In genomic region chr12:27014085-27014858, GRCh38 we compare ENCODE assay signal across 1 cellular context.
TF ChIP-seq lines count a peak whose summit lies in the region.

A gene with protein sequence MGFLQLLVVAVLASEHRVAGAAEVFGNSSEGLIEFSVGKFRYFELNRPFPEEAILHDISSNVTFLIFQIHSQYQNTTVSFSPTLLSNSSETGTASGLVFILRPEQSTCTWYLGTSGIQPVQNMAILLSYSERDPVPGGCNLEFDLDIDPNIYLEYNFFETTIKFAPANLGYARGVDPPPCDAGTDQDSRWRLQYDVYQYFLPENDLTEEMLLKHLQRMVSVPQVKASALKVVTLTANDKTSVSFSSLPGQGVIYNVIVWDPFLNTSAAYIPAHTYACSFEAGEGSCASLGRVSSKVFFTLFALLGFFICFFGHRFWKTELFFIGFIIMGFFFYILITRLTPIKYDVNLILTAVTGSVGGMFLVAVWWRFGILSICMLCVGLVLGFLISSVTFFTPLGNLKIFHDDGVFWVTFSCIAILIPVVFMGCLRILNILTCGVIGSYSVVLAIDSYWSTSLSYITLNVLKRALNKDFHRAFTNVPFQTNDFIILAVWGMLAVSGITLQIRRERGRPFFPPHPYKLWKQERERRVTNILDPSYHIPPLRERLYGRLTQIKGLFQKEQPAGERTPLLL (minus strand): TSS chr12:27014384. CDS start chr12:27014168, 216 bp downstream.

TF ChIP-seq in HepG2, 621 proteins besides CTCF, POLR2A, EP300 and RAD21 (continued from another document and continues in another):
- TF ChIP-seq HOXA3 (CRISPR knock-in tag; IDR thresholded peaks at IDR 0.05) (peak; percentile 90; the same call in 1 of the 2 replicates), ZNF878 (CRISPR knock-in tag; IDR thresholded peaks at IDR 0.05) (0 out of 2 replicates have a peak, but pooled peaks have one; percentile 46), ZNF225 (CRISPR knock-in tag; IDR thresholded peaks at IDR 0.05) (peak; percentile 57; the same call in 1 of the 2 replicates), ZNF446 (CRISPR knock-in tag; IDR thresholded peaks at IDR 0.05) (0 out of 2 replicates have a peak, but pooled peaks have one; percentile 27), ZNF24 (IDR thresholded peaks at IDR 0.05) (no peak), SMYD3 (CRISPR knock-in tag; IDR thresholded peaks at IDR 0.05) (0 out of 2 replicates have a peak, but pooled peaks have one; percentile 64), KMT2A (CRISPR knock-in tag; IDR thresholded peaks at IDR 0.05) (peak; percentile 86), ARNT2 (CRISPR knock-in tag; IDR thresholded peaks at IDR 0.05; ENCODE audit: low read depth) (peak; percentile 92), MYNN (CRISPR knock-in tag; IDR thresholded peaks at IDR 0.05; ENCODE audit: low read depth) (no peak), STAT6 (CRISPR knock-in tag; IDR thresholded peaks at IDR 0.05; ENCODE audit: borderline replicate concordance) (peak; percentile 72; the same call in 1 of the 2 replicates), ETV6 (CRISPR knock-in tag; conservative IDR thresholded peaks at IDR 0.05) (peak; percentile 48; the same call in 1 of the 2 replicates), REL (CRISPR knock-in tag; conservative IDR thresholded peaks at IDR 0.05) (0 out of 2 replicates have a peak, but pooled peaks have one; percentile 65), ZNF543 (CRISPR knock-in tag; IDR thresholded peaks at IDR 0.05) (0 out of 2 replicates have a peak, but pooled peaks have one; percentile 54), SMAD3 (CRISPR knock-in tag; IDR thresholded peaks at IDR 0.05) (no peak), ISL2 (CRISPR knock-in tag; IDR thresholded peaks at IDR 0.05) (peak; percentile 40; the same call in 1 of the 2 replicates), HMGXB4 (CRISPR knock-in tag; IDR thresholded peaks at IDR 0.05; ENCODE audit: borderline replicate concordance in 1 of 2, low read depth in 1 of 2) (peak; percentile 89 to 95; a peak in 3 of 4 replicates), FOXJ3 (CRISPR knock-in tag; IDR thresholded peaks at IDR 0.05; ENCODE audit: borderline replicate concordance) (no peak), FIP1L1 (IDR thresholded peaks at IDR 0.05; ENCODE audit: borderline replicate concordance, insufficient read depth, low read depth, low read length) (no peak), ZNF616 (CRISPR knock-in tag; IDR thresholded peaks at IDR 0.05; ENCODE audit: low read depth) (peak; percentile 36; the same call in 1 of the 2 replicates), SNAI1 (CRISPR knock-in tag; IDR thresholded peaks at IDR 0.05; ENCODE audit: borderline replicate concordance) (0 out of 2 replicates have a peak, but pooled peaks have one; percentile 85), E2F5 (CRISPR knock-in tag; conservative IDR thresholded peaks at IDR 0.05) (peak; percentile 79), ZFYVE20 (CRISPR knock-in tag; IDR thresholded peaks at IDR 0.05; ENCODE audit: borderline replicate concordance, low read depth) (no peak), NCOA2 (CRISPR knock-in tag; IDR thresholded peaks at IDR 0.05) (peak; percentile 30; the same call in 1 of the 2 replicates), MXD4 (CRISPR knock-in tag; IDR thresholded peaks at IDR 0.05) (0 out of 2 replicates have a peak, but pooled peaks have one; percentile 14), GATA4 (IDR thresholded peaks at IDR 0.05; ENCODE audit: borderline replicate concordance, low read depth) (no peak), KMT2B (CRISPR knock-in tag; IDR thresholded peaks at IDR 0.05) (peak; percentile 89), USF2 (IDR thresholded peaks at IDR 0.05; ENCODE audit: low read depth, low read length) (no peak), USF2 (CRISPR knock-in tag; IDR thresholded peaks at IDR 0.05; ENCODE audit: borderline replicate concordance) (0 out of 2 replicates have a peak, but pooled peaks have one; percentile 30), IRX3 (CRISPR knock-in tag; IDR thresholded peaks at IDR 0.05; ENCODE audit: borderline replicate concordance, low read depth) (peak; percentile 55; the same call in 1 of the 2 replicates), TEF (CRISPR knock-in tag; IDR thresholded peaks at IDR 0.05) (0 out of 2 replicates have a peak, but pooled peaks have one; percentile 35)
- TF ChIP-seq, protein P1, sequence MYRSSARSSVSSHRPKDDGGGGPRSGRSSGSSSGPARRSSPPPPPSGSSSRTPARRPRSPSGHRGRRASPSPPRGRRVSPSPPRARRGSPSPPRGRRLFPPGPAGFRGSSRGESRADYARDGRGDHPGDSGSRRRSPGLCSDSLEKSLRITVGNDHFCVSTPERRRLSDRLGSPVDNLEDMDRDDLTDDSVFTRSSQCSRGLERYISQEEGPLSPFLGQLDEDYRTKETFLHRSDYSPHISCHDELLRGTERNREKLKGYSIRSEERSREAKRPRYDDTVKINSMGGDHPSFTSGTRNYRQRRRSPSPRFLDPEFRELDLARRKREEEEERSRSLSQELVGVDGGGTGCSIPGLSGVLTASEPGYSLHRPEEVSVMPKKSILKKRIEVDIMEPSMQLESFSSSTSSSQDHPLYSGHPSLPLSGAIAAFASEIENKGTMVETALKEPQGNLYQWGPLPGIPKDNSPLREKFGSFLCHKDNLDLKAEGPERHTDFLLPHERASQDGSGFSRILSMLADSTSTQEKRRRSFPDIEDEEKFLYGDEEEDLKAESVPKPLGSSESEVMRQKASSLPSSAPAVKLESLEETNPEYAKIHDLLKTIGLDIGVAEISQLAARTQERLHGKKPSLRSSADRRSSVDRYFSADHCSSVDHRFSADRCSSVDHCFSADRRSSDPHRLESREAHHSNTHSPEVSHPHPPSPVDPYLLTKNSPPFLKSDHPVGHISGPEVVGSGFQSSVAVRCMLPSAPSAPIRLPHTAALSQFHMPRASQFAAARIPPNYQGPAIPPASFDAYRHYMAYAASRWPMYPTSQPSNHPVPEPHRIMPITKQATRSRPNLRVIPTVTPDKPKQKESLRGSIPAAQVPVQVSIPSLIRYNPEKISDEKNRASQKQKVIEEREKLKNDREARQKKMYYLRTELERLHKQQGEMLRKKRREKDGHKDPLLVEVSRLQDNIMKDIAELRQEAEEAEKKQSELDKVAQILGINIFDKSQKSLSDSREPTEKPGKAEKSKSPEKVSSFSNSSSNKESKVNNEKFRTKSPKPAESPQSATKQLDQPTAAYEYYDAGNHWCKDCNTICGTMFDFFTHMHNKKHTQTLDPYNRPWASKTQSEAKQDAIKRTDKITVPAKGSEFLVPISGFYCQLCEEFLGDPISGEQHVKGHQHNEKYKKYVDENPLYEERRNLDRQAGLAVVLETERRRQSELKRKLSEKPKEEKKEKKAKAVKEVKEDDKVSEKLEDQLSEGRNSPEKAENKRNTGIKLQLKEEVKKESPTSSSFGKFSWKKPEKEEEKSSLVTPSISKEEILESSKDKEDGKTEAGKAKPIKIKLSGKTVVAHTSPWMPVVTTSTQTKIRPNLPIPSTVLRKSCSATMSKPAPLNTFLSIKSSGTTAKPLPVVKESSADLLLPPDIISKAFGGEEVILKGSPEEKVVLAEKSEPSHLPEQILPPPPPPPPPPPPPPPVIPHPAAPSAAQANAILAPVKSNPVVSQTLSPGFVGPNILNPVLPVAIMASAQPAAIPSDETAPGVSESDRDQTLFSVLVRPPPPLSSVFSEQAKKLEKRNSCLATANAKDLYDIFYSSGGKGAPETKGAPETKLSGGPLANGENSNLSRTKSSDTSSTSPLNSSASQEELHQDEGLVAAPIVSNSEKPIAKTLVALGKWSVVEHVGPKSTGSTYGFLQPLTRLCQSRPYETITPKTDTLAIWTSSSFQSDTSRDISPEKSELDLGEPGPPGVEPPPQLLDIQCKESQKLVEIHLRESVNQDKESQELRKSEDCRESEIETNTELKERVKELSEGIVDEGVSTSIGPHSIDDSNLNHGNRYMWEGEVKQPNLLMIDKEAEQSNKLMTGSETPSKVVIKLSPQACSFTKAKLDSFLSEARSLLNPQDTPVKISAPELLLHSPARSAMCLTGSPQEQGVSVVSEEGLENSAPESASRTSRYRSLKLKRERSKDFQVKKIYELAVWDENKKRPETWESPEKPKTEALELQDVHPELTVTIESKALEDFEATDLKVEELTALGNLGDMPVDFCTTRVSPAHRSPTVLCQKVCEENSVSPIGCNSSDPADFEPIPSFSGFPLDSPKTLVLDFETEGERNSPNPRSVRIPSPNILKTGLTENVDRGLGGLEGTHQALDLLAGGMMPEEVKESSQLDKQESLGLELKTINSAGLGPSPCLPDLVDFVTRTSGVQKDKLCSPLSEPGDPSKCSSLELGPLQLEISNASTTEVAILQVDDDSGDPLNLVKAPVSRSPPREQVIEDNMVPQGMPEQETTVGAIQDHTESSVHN (CRISPR knock-in tag; IDR thresholded peaks at IDR 0.05) = no peak
- TF ChIP-seq, protein P2, sequence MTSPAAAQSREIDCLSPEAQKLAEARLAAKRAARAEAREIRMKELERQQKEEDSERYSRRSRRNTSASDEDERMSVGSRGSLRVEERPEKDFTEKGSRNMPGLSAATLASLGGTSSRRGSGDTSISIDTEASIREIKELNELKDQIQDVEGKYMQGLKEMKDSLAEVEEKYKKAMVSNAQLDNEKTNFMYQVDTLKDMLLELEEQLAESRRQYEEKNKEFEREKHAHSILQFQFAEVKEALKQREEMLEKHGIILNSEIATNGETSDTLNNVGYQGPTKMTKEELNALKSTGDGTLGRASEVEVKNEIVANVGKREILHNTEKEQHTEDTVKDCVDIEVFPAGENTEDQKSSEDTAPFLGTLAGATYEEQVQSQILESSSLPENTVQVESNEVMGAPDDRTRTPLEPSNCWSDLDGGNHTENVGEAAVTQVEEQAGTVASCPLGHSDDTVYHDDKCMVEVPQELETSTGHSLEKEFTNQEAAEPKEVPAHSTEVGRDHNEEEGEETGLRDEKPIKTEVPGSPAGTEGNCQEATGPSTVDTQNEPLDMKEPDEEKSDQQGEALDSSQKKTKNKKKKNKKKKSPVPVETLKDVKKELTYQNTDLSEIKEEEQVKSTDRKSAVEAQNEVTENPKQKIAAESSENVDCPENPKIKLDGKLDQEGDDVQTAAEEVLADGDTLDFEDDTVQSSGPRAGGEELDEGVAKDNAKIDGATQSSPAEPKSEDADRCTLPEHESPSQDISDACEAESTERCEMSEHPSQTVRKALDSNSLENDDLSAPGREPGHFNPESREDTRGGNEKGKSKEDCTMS (CRISPR knock-in tag; conservative IDR thresholded peaks at IDR 0.05) = 0 out of 2 replicates have a peak, but pooled peaks have one; percentile 16
